20 cellular contexts compared by ENCODE assay signal in genomic region chr10:73769396-73769795, GRCh38. TPM values are rescaled to one million over a fixed set of nuclear protein-coding genes. Genes with fewer than 3 reads are reported as not detected.
A peak's percentile ranks its signal among the peaks of the same experiment; 100 is the strongest.
DNase-seq lines count a peak whose midpoint lies in the region; ATAC-seq and TF ChIP-seq lines count a peak whose summit lies in the region.
"Had no signal": no experiment of that assay in that cellular context is flagged by ENCODE, and none has a peak within 500 bp of the region (broad histone marks: within the 10 kb centered on the region; RNA-seq: fewer than 3 reads in every experiment).

No MANE protein-coding gene starts in this region.

- H3F3A ChIP-seq in OCI-LY1 (ENCODE audit: insufficient read depth, low read length) = no peaks in the 10 kb centered on the region

- H3K9me2 ChIP-seq in OCI-LY1 (ENCODE audit: low read depth, low read length) = no peaks in the 10 kb centered on the region

- CTCF ChIA-PET in activated naive CD4-positive, alpha-beta T cell treated with anti-CD3 and anti-CD28 coated beads for 36 hours (lab: Charles Lee) = interaction anchor here (0.8 to 3.0 kb wide), 6 partner anchors 9 to 110 kb away, joined by 3 to 17 read pairs (median 5); partner anchors contain the start of gene CHCHD1

- peaks cover 24% of the 10 kb centered on the region for H3K4me1 Mint-ChIP-seq in activated naive CD4-positive, alpha-beta T cell treated with anti-CD3 and anti-CD28 coated beads for 36 hours (ENCODE audit: low read depth)
- peaks cover 59% of the 10 kb centered on the region for H3K4me1 Mint-ChIP-seq in central memory CD8-positive, alpha-beta T cell

- H3K27ac Mint-ChIP-seq in activated naive CD4-positive, alpha-beta T cell treated with anti-CD3 and anti-CD28 coated beads for 36 hours = peak overlapping the region; percentile 37
- H3K27ac Mint-ChIP-seq in activated naive CD4-positive, alpha-beta T cell treated with anti-CD3 and anti-CD28 coated beads, Interleukin-2, amount 50 U/mL, for 72 hours = peak overlapping the region in 1 of 2 donors; percentile 17
- peak overlapping the region; percentile 48 for H3K27ac Mint-ChIP-seq in central memory CD8-positive, alpha-beta T cell (ENCODE audit: low read depth)

- TF ChIP-seq CTCF in OCI-LY1 (IDR thresholded peaks at IDR 0.05; ENCODE audit: low read length) = no peak

- H3K9ac ChIP-seq in OCI-LY1 (ENCODE audit: low read length) = peak overlapping the region; percentile 28; the same call in 1 of the 2 replicates
- H3K9ac ChIP-seq: KMS-11 had no signal

- H3K27me3 Mint-ChIP-seq in activated naive CD4-positive, alpha-beta T cell treated with anti-CD3 and anti-CD28 coated beads for 36 hours (ENCODE audit: low read depth) = no peaks in the 10 kb centered on the region
- H3K27me3 Mint-ChIP-seq in central memory CD8-positive, alpha-beta T cell = no peaks in the 10 kb centered on the region

- peak overlapping the region; percentile 72 for H3K27ac ChIP-seq in OCI-LY1 (ENCODE audit: low read depth, low read length, poor library complexity, severe bottlenecking)
- H3K27ac ChIP-seq: adrenal gland, gastroesophageal sphincter, KMS-11, ovary, SJSA1, upper lobe of right lung had no signal

- DNase-seq in activated naive CD4-positive, alpha-beta T cell treated with anti-CD3 and anti-CD28 coated beads for 36 hours = no peak
- no peak for DNase-seq in activated naive CD4-positive, alpha-beta T cell treated with anti-CD3 and anti-CD28 coated beads, Interleukin-2, amount 50 U/mL, for 72 hours (ENCODE audit: low spot score in 2 of 2)
- DNase-seq in central memory CD8-positive, alpha-beta T cell (ENCODE audit: low spot score in 2 of 2) = no peak
- peak; percentile 38 for DNase-seq in sciatic nerve (ENCODE audit: low spot score)
- no peak for DNase-seq in DMS153 (lab: John Stamatoyannopoulos, UW)
- DNase-seq in H4 (ENCODE audit: low spot score) = no peak
- DNase-seq in NCI-H1694 (lab: John Stamatoyannopoulos, UW) = no peak
- DNase-seq: ACHN, adrenal gland, left cardiac atrium, NCI-H1092, NCI-H526 treated with DMSO at 0.1 percent for 48 hours, ovary, PC-3, upper lobe of right lung had no signal

- peak overlapping the region; percentile 55 for H3K4me2 ChIP-seq in OCI-LY1 (ENCODE audit: low read length)
- H3K4me2 ChIP-seq: KMS-11 had no signal

- no peaks in the 10 kb centered on the region for H4K20me1 ChIP-seq in OCI-LY1 (ENCODE audit: insufficient read depth, low read length)

- peak overlapping the region; percentile 14 for H3K4me3 ChIP-seq in OCI-LY1 (ENCODE audit: low read depth, low read length, poor library complexity, severe bottlenecking)
- H3K4me3 ChIP-seq: adrenal gland, gastroesophageal sphincter, ovary, SJSA1, upper lobe of right lung had no signal

- peaks cover 34% of the 10 kb centered on the region for H3K4me1 ChIP-seq in OCI-LY1 (ENCODE audit: insufficient read depth, low read length, severe bottlenecking)

- H3K9me3 Mint-ChIP-seq in activated naive CD4-positive, alpha-beta T cell treated with anti-CD3 and anti-CD28 coated beads for 36 hours = no peaks in the 10 kb centered on the region
- H3K9me3 Mint-ChIP-seq in activated naive CD4-positive, alpha-beta T cell treated with anti-CD3 and anti-CD28 coated beads, Interleukin-2, amount 50 U/mL, for 72 hours = no peaks in the 10 kb centered on the region
- no peaks in the 10 kb centered on the region for H3K9me3 Mint-ChIP-seq in central memory CD8-positive, alpha-beta T cell

- no peaks in the 10 kb centered on the region for H3K27me3 ChIP-seq in OCI-LY1 (ENCODE audit: insufficient read depth, low read length)
- H3K27me3 ChIP-seq: adrenal gland, gastroesophageal sphincter, ovary, SJSA1, upper lobe of right lung had no signal

- intact Hi-C loops in activated naive CD4-positive, alpha-beta T cell treated with anti-CD3 and anti-CD28 coated beads for 36 hours (cut with micrococcal nuclease) = loop anchor here (1.0 kb wide), 1 partner anchor 110 kb away; no protein-coding TSS in a partner anchor
- intact Hi-C loops in sciatic nerve (cut with DNase I) = no loop called here

- H2AFZ ChIP-seq in OCI-LY1 (ENCODE audit: low read length) = no peak overlapping the region

- no peak overlapping the region for H3K4me3 Mint-ChIP-seq in activated naive CD4-positive, alpha-beta T cell treated with anti-CD3 and anti-CD28 coated beads for 36 hours
- H3K4me3 Mint-ChIP-seq in central memory CD8-positive, alpha-beta T cell = peak overlapping the region; percentile 19

- ATAC-seq in activated naive CD4-positive, alpha-beta T cell treated with anti-CD3 and anti-CD28 coated beads, Interleukin-2, amount 50 U/mL, for 72 hours = no peak
- ATAC-seq in central memory CD8-positive, alpha-beta T cell (replicated peaks; ENCODE audit: extremely low read depth, poor library complexity, severe bottlenecking) = no peak
- no peak for ATAC-seq in sciatic nerve
- ATAC-seq: esophagus mucosa, gastroesophageal sphincter, left cardiac atrium, PC-3, upper lobe of right lung had no signal

- peaks cover 63% of the 10 kb centered on the region for H3K36me3 ChIP-seq in OCI-LY1 (ENCODE audit: insufficient read depth, low read length)
- H3K36me3 ChIP-seq: ovary had no signal

- H3K79me2 ChIP-seq in OCI-LY1 (ENCODE audit: insufficient read depth, low read length) = peaks cover 13% of the 10 kb centered on the region; the same call in 1 of the 2 replicates

- H3K9me3 ChIP-seq in OCI-LY1 (ENCODE audit: low read length) = no peaks in the 10 kb centered on the region
- H3K9me3 ChIP-seq: adrenal gland, gastroesophageal sphincter, ovary, SJSA1, upper lobe of right lung had no signal

- peaks cover 50% of the 10 kb centered on the region for H3K36me3 Mint-ChIP-seq in activated naive CD4-positive, alpha-beta T cell treated with anti-CD3 and anti-CD28 coated beads for 36 hours (ENCODE audit: low read depth)
- H3K36me3 Mint-ChIP-seq in activated naive CD4-positive, alpha-beta T cell treated with anti-CD3 and anti-CD28 coated beads, Interleukin-2, amount 50 U/mL, for 72 hours = peaks cover 38 to 74% of the 10 kb centered on the region in 2 donors
- H3K36me3 Mint-ChIP-seq in central memory CD8-positive, alpha-beta T cell (ENCODE audit: insufficient read depth) = peaks cover 73% of the 10 kb centered on the region

RNA-seq across cellular contexts. Expression of gene CHCHD1, which starts 12.5 kb away (rescaled TPM):
- 10 to 100 TPM; 27.4 to 28.8 TPM for total RNA-seq in activated naive CD4-positive, alpha-beta T cell treated with anti-CD3 and anti-CD28 coated beads for 36 hours
- total RNA-seq in activated naive CD4-positive, alpha-beta T cell treated with anti-CD3 and anti-CD28 coated beads, Interleukin-2, amount 50 U/mL, for 72 hours = 10 to 100 TPM; 26.7 to 28.7 TPM
- 13.2 TPM for total RNA-seq in sciatic nerve
- 82.5 and 100 TPM in 2 replicates for total RNA-seq in H4 (2014; rRNA removed; shearing (Covaris generic))

RNA-seq across cellular contexts. Expression of gene ZSWIM8, which starts 16.0 kb away (rescaled TPM):
- total RNA-seq in activated naive CD4-positive, alpha-beta T cell treated with anti-CD3 and anti-CD28 coated beads for 36 hours = 10 to 100 TPM; 25.8 to 26.7 TPM
- 100 to 1,000 TPM in 1 of 2 donors, 10 to 100 TPM in 1; 56.7 to 118 TPM for total RNA-seq in activated naive CD4-positive, alpha-beta T cell treated with anti-CD3 and anti-CD28 coated beads, Interleukin-2, amount 50 U/mL, for 72 hours
- total RNA-seq in sciatic nerve = 99.1 TPM
- total RNA-seq in H4 (2014; rRNA removed; shearing (Covaris generic)) = 11.2 and 19.6 TPM in 2 replicates

RNA-seq across cellular contexts. Expression of gene SEC24C, which starts 25.2 kb away (rescaled TPM):
- total RNA-seq in activated naive CD4-positive, alpha-beta T cell treated with anti-CD3 and anti-CD28 coated beads for 36 hours = 10 to 100 TPM; 67.0 to 68.1 TPM
- 100 to 1,000 TPM; 101 TPM for total RNA-seq in activated naive CD4-positive, alpha-beta T cell treated with anti-CD3 and anti-CD28 coated beads, Interleukin-2, amount 50 U/mL, for 72 hours
- 53.6 TPM for total RNA-seq in sciatic nerve
- 49.6 and 56.8 TPM in 2 replicates for total RNA-seq in H4 (2014; rRNA removed; shearing (Covaris generic))

RNA-seq across cellular contexts. Expression of gene NDST2, which starts 42.0 kb away (rescaled TPM):
- 100 to 1,000 TPM; 102 to 127 TPM for total RNA-seq in activated naive CD4-positive, alpha-beta T cell treated with anti-CD3 and anti-CD28 coated beads for 36 hours
- 10 to 100 TPM; 66.1 to 76.9 TPM for total RNA-seq in activated naive CD4-positive, alpha-beta T cell treated with anti-CD3 and anti-CD28 coated beads, Interleukin-2, amount 50 U/mL, for 72 hours
- total RNA-seq in sciatic nerve = 32.9 TPM
- 8.5 and 14.8 TPM in 2 replicates for total RNA-seq in H4 (2014; rRNA removed; shearing (Covaris generic))
